In the genomic region with DNA sequence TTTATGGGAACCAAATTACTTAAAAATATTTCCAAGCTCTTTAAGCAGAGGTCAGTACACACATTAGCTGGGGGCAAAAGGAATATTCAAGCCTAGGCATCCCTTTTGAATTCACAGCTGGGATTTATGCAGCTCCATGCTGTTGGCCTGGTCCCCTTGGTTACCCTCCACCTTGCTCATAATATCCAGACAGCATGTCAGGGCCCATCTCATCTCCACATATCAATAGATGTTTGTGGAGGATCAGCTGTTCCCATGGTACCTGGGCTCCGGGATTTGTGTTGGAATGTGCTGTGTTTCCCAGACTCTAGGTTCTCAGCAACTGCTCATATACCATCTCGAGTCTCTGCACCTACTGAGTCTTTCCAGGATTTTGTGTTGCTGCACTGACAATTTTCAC, we compare ENCODE assay signal across 16 cellular contexts.
DNase-seq lines count a peak whose midpoint lies in the region; ATAC-seq and TF ChIP-seq lines count a peak whose summit lies in the region.
"Had no signal": no experiment of that assay in that cellular context is flagged by ENCODE, and none has a peak within 500 bp of the region (broad histone marks: within the 10 kb centered on the region; RNA-seq: fewer than 3 reads in every experiment).

No MANE protein-coding gene starts in this region.

- no peak overlapping the region for H2AFZ ChIP-seq in osteoblast (ENCODE audit: low read length)

- H3K27ac ChIP-seq in osteoblast (ENCODE audit: low read depth, low read length), result no peak overlapping the region

- no peaks in the 10 kb centered on the region for H3K27me3 Mint-ChIP-seq in WTC11 (ENCODE audit: low read depth)
- H3K27me3 Mint-ChIP-seq in neural crest cell (ENCODE audit: low read depth), result no peaks in the 10 kb centered on the region
- H3K27me3 Mint-ChIP-seq in activated T-cell treated with anti-CD3 and anti-CD28 coated beads, Interleukin-2, amount 50 U/mL, for 4 hours (ENCODE audit: low read depth), result no peaks in the 10 kb centered on the region
- no peaks in the 10 kb centered on the region for H3K27me3 Mint-ChIP-seq in Calu3 (ENCODE audit: unreplicated experiment)
- H3K27me3 Mint-ChIP-seq: IgD-negative memory B cell had no signal

- intact Hi-C loops in Calu3 (cut with micrococcal nuclease; ENCODE audit: unreplicated experiment), result no loop called here

- peaks cover 27% of the 10 kb centered on the region for H3K4me1 Mint-ChIP-seq in WTC11
- H3K4me1 Mint-ChIP-seq in neural crest cell, result peaks cover 12% of the 10 kb centered on the region
- H3K4me1 Mint-ChIP-seq in activated T-cell treated with anti-CD3 and anti-CD28 coated beads, Interleukin-2, amount 50 U/mL, for 4 hours (ENCODE audit: low read depth), result no peaks in the 10 kb centered on the region
- no peaks in the 10 kb centered on the region for H3K4me1 Mint-ChIP-seq in Calu3 (ENCODE audit: low read depth, unreplicated experiment)
- H3K4me1 Mint-ChIP-seq: IgD-negative memory B cell had no signal

- POLR2A ChIA-PET in WTC11 (lab: Charles Lee), result no interaction called here

- H3K27ac Mint-ChIP-seq in WTC11 (peak overlapping the region; percentile 26; the same call in 1 of the 2 replicates), neural crest cell (ENCODE audit: unreplicated experiment) (peak overlapping the region; percentile 12), Calu3 (ENCODE audit: unreplicated experiment) (no peak overlapping the region)
- H3K27ac Mint-ChIP-seq: HFFc6, IgD-negative memory B cell had no signal

- DNase-seq in H7 (peak; percentile 5), WTC11 (ENCODE audit: low spot score) (peak; percentile 23), neural crest cell (ENCODE audit: low read depth, low spot score) (no peak), Calu3 (no peak), osteoblast (ENCODE audit: insufficient read length, low spot score, missing footprints) (no peak)
- DNase-seq in activated T-cell treated with anti-CD3 and anti-CD28 coated beads, Interleukin-2, amount 50 U/mL, for 4 hours, result no peak
- DNase-seq: C1 segment of cervical spinal cord, DMS 273 treated with DMSO at 0.1 percent for 48 hours, EL, GOT3, HFFc6, Kasumi-1, NCI-H1930, NCI-H748 treated with DMSO at 0.1 percent for 48 hours had no signal

- H3K79me2 ChIP-seq in osteoblast (ENCODE audit: insufficient read depth, low read length), result no peaks in the 10 kb centered on the region

- no peak overlapping the region for H3K4me3 Mint-ChIP-seq in WTC11
- H3K4me3 Mint-ChIP-seq in neural crest cell, result no peak overlapping the region
- no peak overlapping the region for H3K4me3 Mint-ChIP-seq in activated T-cell treated with anti-CD3 and anti-CD28 coated beads, Interleukin-2, amount 50 U/mL, for 4 hours
- no peak overlapping the region for H3K4me3 Mint-ChIP-seq in Calu3 (ENCODE audit: low read depth, unreplicated experiment)
- H3K4me3 Mint-ChIP-seq: HFFc6, IgD-negative memory B cell had no signal

- ATAC-seq in WTC11 (peak; percentile 80), esophagus mucosa (peak; percentile 36)
- no peak for ATAC-seq in activated T-cell treated with anti-CD3 and anti-CD28 coated beads, Interleukin-2, amount 50 U/mL, for 4 hours

- peaks cover 5% of the 10 kb centered on the region for H3K36me3 Mint-ChIP-seq in WTC11
- H3K36me3 Mint-ChIP-seq in neural crest cell (ENCODE audit: low read depth), result no peaks in the 10 kb centered on the region
- no peaks in the 10 kb centered on the region for H3K36me3 Mint-ChIP-seq in activated T-cell treated with anti-CD3 and anti-CD28 coated beads, Interleukin-2, amount 50 U/mL, for 4 hours (ENCODE audit: insufficient read depth)
- H3K36me3 Mint-ChIP-seq in Calu3 (ENCODE audit: insufficient read depth, unreplicated experiment), result no peaks in the 10 kb centered on the region
- H3K36me3 Mint-ChIP-seq: IgD-negative memory B cell had no signal

- H3K27me3 ChIP-seq in H7 (ENCODE audit: control insufficient read depth, insufficient read depth, low read length), result no peaks in the 10 kb centered on the region
- no peaks in the 10 kb centered on the region for H3K27me3 ChIP-seq in osteoblast (ENCODE audit: insufficient read depth, low read length)

- H3K4me3 ChIP-seq in H7 (ENCODE audit: insufficient read depth, low read depth, low read length), result no peak overlapping the region
- no peak overlapping the region for H3K4me3 ChIP-seq in osteoblast (ENCODE audit: insufficient read depth, low read length)

- CTCF ChIA-PET in WTC11 (lab: Charles Lee), result interaction anchor here (1.6 to 3.5 kb wide), 2 partner anchors 16 to 18 kb away, joined by 3 to 25 read pairs; no protein-coding TSS in a partner anchor
- CTCF ChIA-PET in Calu3 (lab: Charles Lee), result no interaction called here

- H3K36me3 ChIP-seq in H7 (replicated peaks; ENCODE audit: control insufficient read depth, insufficient read depth, low read length) (no peaks in the 10 kb centered on the region), osteoblast (ENCODE audit: insufficient read depth, low read length) (no peaks in the 10 kb centered on the region)

- H3K4me1 ChIP-seq in osteoblast (ENCODE audit: insufficient read depth, low read length), result no peaks in the 10 kb centered on the region

- TF ChIP-seq CTCF in WTC11 (IDR thresholded peaks at IDR 0.05), result no peak
- no peak for TF ChIP-seq CTCF in neural crest cell (conservative IDR thresholded peaks at IDR 0.05)
- no peak for TF ChIP-seq CTCF in Calu3 (IDR thresholded peaks at IDR 0.05; ENCODE audit: unreplicated experiment)
- no peak for TF ChIP-seq CTCF in osteoblast (IDR thresholded peaks at IDR 0.05; ENCODE audit: extremely low read depth, low read depth, low read length)

- H3K4me2 ChIP-seq in osteoblast (ENCODE audit: insufficient read depth, low read length), result no peak overlapping the region

- BruUV-seq in Calu3 (replicated peaks; lab: Mats Ljungman, UMichigan), result no TSS peak

- H3K9me3 Mint-ChIP-seq in WTC11 (peaks cover 8% of the 10 kb centered on the region), neural crest cell (no peaks in the 10 kb centered on the region), Calu3 (ENCODE audit: low read depth, unreplicated experiment) (peaks cover 2% of the 10 kb centered on the region)
- peaks cover 15% of the 10 kb centered on the region for H3K9me3 Mint-ChIP-seq in activated T-cell treated with anti-CD3 and anti-CD28 coated beads, Interleukin-2, amount 50 U/mL, for 4 hours

- no peaks in the 10 kb centered on the region for H3K9me3 ChIP-seq in osteoblast (ENCODE audit: low read depth, low read length)

- H4K20me1 ChIP-seq in osteoblast (ENCODE audit: insufficient read depth, low read length), result no peaks in the 10 kb centered on the region

TF ChIP-seq in WTC11, 78 proteins besides CTCF, POLR2A, EP300 and RAD21 (continues in another document):
- TF ChIP-seq NR1H2 (CRISPR knock-in tag; IDR thresholded peaks at IDR 0.05) (no peak), ATF1 (CRISPR knock-in tag; IDR thresholded peaks at IDR 0.05) (no peak), ZNF263 (CRISPR knock-in tag; IDR thresholded peaks at IDR 0.05; ENCODE audit: low read depth) (no peak), TCF7 (CRISPR knock-in tag; IDR thresholded peaks at IDR 0.05; ENCODE audit: low read depth) (no peak)
- TF ChIP-seq, protein P1, sequence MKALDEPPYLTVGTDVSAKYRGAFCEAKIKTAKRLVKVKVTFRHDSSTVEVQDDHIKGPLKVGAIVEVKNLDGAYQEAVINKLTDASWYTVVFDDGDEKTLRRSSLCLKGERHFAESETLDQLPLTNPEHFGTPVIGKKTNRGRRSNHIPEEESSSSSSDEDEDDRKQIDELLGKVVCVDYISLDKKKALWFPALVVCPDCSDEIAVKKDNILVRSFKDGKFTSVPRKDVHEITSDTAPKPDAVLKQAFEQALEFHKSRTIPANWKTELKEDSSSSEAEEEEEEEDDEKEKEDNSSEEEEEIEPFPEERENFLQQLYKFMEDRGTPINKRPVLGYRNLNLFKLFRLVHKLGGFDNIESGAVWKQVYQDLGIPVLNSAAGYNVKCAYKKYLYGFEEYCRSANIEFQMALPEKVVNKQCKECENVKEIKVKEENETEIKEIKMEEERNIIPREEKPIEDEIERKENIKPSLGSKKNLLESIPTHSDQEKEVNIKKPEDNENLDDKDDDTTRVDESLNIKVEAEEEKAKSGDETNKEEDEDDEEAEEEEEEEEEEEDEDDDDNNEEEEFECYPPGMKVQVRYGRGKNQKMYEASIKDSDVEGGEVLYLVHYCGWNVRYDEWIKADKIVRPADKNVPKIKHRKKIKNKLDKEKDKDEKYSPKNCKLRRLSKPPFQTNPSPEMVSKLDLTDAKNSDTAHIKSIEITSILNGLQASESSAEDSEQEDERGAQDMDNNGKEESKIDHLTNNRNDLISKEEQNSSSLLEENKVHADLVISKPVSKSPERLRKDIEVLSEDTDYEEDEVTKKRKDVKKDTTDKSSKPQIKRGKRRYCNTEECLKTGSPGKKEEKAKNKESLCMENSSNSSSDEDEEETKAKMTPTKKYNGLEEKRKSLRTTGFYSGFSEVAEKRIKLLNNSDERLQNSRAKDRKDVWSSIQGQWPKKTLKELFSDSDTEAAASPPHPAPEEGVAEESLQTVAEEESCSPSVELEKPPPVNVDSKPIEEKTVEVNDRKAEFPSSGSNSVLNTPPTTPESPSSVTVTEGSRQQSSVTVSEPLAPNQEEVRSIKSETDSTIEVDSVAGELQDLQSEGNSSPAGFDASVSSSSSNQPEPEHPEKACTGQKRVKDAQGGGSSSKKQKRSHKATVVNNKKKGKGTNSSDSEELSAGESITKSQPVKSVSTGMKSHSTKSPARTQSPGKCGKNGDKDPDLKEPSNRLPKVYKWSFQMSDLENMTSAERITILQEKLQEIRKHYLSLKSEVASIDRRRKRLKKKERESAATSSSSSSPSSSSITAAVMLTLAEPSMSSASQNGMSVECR (CRISPR knock-in tag; IDR thresholded peaks at IDR 0.05; ENCODE audit: borderline replicate concordance), result no peak
- TF ChIP-seq, protein P2, sequence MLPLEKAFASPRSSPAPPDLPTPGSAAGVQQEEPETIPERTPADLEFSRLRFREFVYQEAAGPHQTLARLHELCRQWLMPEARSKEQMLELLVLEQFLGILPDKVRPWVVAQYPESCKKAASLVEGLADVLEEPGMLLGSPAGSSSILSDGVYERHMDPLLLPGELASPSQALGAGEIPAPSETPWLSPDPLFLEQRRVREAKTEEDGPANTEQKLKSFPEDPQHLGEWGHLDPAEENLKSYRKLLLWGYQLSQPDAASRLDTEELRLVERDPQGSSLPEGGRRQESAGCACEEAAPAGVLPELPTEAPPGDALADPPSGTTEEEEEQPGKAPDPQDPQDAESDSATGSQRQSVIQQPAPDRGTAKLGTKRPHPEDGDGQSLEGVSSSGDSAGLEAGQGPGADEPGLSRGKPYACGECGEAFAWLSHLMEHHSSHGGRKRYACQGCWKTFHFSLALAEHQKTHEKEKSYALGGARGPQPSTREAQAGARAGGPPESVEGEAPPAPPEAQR (CRISPR knock-in tag; IDR thresholded peaks at IDR 0.05), result no peak

Comparison
In these comparisons a context has a peak if more than half of its experiments do, and no peak if none do; other contexts are left out.
1. DNase-seq: peak in H7 (single experiment) and WTC11 (single experiment); none in neural crest cell (single experiment), activated T-cell treated with anti-CD3 and anti-CD28 coated beads, Interleukin-2, amount 50 U/mL, for 4 hours (single experiment), Calu3 (single experiment) and osteoblast (single experiment).
2. ATAC-seq: peak in WTC11 (single experiment) and esophagus mucosa (single experiment); none in activated T-cell treated with anti-CD3 and anti-CD28 coated beads, Interleukin-2, amount 50 U/mL, for 4 hours (0 of 2).